Comparison of ENCODE assay signal across 9 cellular contexts in genomic region chr4:74438661-74439060, GRCh38. TPM values are rescaled to one million over a fixed set of nuclear protein-coding genes. Genes with fewer than 3 reads are reported as not detected.
"Had no signal": no experiment of that assay in that cellular context is flagged by ENCODE, and none has a peak within 500 bp of the region (broad histone marks: within the 10 kb centered on the region; RNA-seq: fewer than 3 reads in every experiment).

No MANE protein-coding gene starts in this region.

- H3K9me3 ChIP-seq: HAP-1 had no signal

- H3K36me3 ChIP-seq: HAP-1 had no signal

- FAIRE-seq: HepG2 had no signal

- H3K4me1 ChIP-seq: HAP-1 had no signal

- DNase-seq: GM23248, GOT3, H7, HFFc6 had no signal

- H3K27ac ChIP-seq: GM23248, HL-60 had no signal

- H3K9me3 Mint-ChIP-seq: HFFc6 had no signal

- H3K27ac Mint-ChIP-seq: HFFc6, IgD-negative memory B cell had no signal

- ATAC-seq: HCT116, HepG2 had no signal

- H3K4me3 Mint-ChIP-seq: HFFc6, IgD-negative memory B cell had no signal

- H3K4me3 ChIP-seq: GM23248, HAP-1 had no signal

RNA-seq across cellular contexts. Expression of gene AREG, which starts 6.3 kb away (rescaled TPM):
- total RNA-seq: H7 had no signal
